1 cellular context compared by ENCODE assay signal in genomic region chr11:43905788-43906187, GRCh38.
TF ChIP-seq lines count a peak whose summit lies in the region.

No MANE protein-coding gene starts in this region.

TF ChIP-seq in SK-N-SH, 30 proteins besides CTCF, POLR2A, EP300 and RAD21:
- TF ChIP-seq, protein P1, sequence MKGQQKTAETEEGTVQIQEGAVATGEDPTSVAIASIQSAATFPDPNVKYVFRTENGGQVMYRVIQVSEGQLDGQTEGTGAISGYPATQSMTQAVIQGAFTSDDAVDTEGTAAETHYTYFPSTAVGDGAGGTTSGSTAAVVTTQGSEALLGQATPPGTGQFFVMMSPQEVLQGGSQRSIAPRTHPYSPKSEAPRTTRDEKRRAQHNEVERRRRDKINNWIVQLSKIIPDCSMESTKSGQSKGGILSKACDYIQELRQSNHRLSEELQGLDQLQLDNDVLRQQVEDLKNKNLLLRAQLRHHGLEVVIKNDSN (IDR thresholded peaks at IDR 0.05; ENCODE audit: borderline replicate concordance, low read depth), result no peak
- peak; percentile 70; the same call in 1 of the 2 replicates for TF ChIP-seq FOXJ3 (CRISPR knock-in tag; IDR thresholded peaks at IDR 0.05)
- TF ChIP-seq, protein P2, sequence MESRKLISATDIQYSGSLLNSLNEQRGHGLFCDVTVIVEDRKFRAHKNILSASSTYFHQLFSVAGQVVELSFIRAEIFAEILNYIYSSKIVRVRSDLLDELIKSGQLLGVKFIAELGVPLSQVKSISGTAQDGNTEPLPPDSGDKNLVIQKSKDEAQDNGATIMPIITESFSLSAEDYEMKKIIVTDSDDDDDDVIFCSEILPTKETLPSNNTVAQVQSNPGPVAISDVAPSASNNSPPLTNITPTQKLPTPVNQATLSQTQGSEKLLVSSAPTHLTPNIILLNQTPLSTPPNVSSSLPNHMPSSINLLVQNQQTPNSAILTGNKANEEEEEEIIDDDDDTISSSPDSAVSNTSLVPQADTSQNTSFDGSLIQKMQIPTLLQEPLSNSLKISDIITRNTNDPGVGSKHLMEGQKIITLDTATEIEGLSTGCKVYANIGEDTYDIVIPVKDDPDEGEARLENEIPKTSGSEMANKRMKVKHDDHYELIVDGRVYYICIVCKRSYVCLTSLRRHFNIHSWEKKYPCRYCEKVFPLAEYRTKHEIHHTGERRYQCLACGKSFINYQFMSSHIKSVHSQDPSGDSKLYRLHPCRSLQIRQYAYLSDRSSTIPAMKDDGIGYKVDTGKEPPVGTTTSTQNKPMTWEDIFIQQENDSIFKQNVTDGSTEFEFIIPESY (IDR thresholded peaks at IDR 0.05; ENCODE audit: borderline replicate concordance, low read depth), result no peak
- no peak for TF ChIP-seq IRF3 (IDR thresholded peaks at IDR 0.05; ENCODE audit: low read depth, low read length)
- TF ChIP-seq CHD2 (IDR thresholded peaks at IDR 0.05; ENCODE audit: low read length, partially characterized antibody), result peak; percentile 62
- no peak for TF ChIP-seq SIN3A (IDR thresholded peaks at IDR 0.05; ENCODE audit: borderline replicate concordance, low read depth, low read length)
- TF ChIP-seq RCOR1 (IDR thresholded peaks at IDR 0.05; ENCODE audit: low read length), result peak; percentile 81
- peak; percentile 27; the same call in 1 of the 2 replicates for TF ChIP-seq TCF12 (IDR thresholded peaks at IDR 0.05)
- peak; percentile 89 for TF ChIP-seq RFX5 (IDR thresholded peaks at IDR 0.05; ENCODE audit: low read length)
- 0 out of 2 replicates have a peak, but pooled peaks have one; percentile 22 for TF ChIP-seq NFIC (IDR thresholded peaks at IDR 0.05; ENCODE audit: borderline replicate concordance)
- peak; percentile 62; the same call in 1 of the 2 replicates for TF ChIP-seq MXI1 (IDR thresholded peaks at IDR 0.05; ENCODE audit: low read depth, low read length)
- no peak for TF ChIP-seq TEAD4 (IDR thresholded peaks at IDR 0.05; ENCODE audit: borderline replicate concordance, insufficient read depth)
